ENCODE assay signal across 9 cellular contexts in genomic region chr18:63476666-63477065, GRCh38. TPM values are rescaled to one million over a fixed set of nuclear protein-coding genes. Genes with fewer than 3 reads are reported as not detected.
A peak's percentile ranks its signal among the peaks of the same experiment; 100 is the strongest.
DNase-seq lines count a peak whose midpoint lies in the region; TF ChIP-seq lines count a peak whose summit lies in the region.
"Had no signal": no experiment of that assay in that cellular context is flagged by ENCODE, and none has a peak within 500 bp of the region (broad histone marks: within the 10 kb centered on the region; RNA-seq: fewer than 3 reads in every experiment).

SERPINB5 (plus strand) TSS chr18:63476958; CDS start chr18:63484429, 7,471 bp downstream.

- no peaks in the 10 kb centered on the region for H3K79me2 ChIP-seq in neural progenitor cell (ENCODE audit: low read depth)

- H3K4me3 Mint-ChIP-seq in endothelial cell (ENCODE audit: unreplicated experiment) (no peak within 1 kb of the TSS), neural progenitor cell (no peak within 1 kb of the TSS)

- WGBS in esophagus squamous epithelium, 2 donors: 36 to 44% methylated on average over 11 to 21 of the region's 21 CpGs
- WGBS in urinary bladder: 90% methylated on average over 21 of the region's 21 CpGs

- H3K27me3 ChIP-seq in esophagus squamous epithelium (no peaks in the 10 kb centered on the region), neural progenitor cell (no peaks in the 10 kb centered on the region)

- H3K36me3 ChIP-seq in esophagus squamous epithelium (peaks cover 0 to under 1% (median 0%) of the 10 kb centered on the region in 3 donors), urinary bladder (ENCODE audit: insufficient read depth) (no peaks in the 10 kb centered on the region), neural progenitor cell (no peaks in the 10 kb centered on the region)

- no peak within 1 kb of the TSS for H3K9ac ChIP-seq in neural progenitor cell

- DNase-seq in NCI-H1105 treated with DMSO at 0.1 percent for 48 hours (lab: John Stamatoyannopoulos, UW): peak; percentile 97
- DNase-seq in NCI-H69 (lab: John Stamatoyannopoulos, UW): peak; percentile 95
- no peak for DNase-seq in esophagus squamous epithelium (lab: John Stamatoyannopoulos, UW)
- no peak for DNase-seq in GOT3 (lab: John Stamatoyannopoulos, UW)
- no peak for DNase-seq in endothelial cell (ENCODE audit: low spot score)
- DNase-seq in neural progenitor cell (ENCODE audit: low spot score): no peak
- DNase-seq: activated T-cell treated with anti-CD3 and anti-CD28 coated beads for 4 hours, erythroblast had no signal

- H3K4me3 ChIP-seq in esophagus squamous epithelium (peak within 1 kb of the TSS; percentile 40 to 63 (median 59)), urinary bladder (ENCODE audit: low read depth, low read length) (peak within 1 kb of the TSS; percentile 6), neural progenitor cell (no peak within 1 kb of the TSS)

- no peaks in the 10 kb centered on the region for H4K20me1 ChIP-seq in neural progenitor cell (ENCODE audit: low read depth)

- no peaks in the 10 kb centered on the region for H3K9me3 Mint-ChIP-seq in endothelial cell (ENCODE audit: unreplicated experiment)
- no peaks in the 10 kb centered on the region for H3K9me3 Mint-ChIP-seq in neural progenitor cell

- no peaks in the 10 kb centered on the region for H3K36me3 Mint-ChIP-seq in endothelial cell (ENCODE audit: low read depth, unreplicated experiment)
- no peaks in the 10 kb centered on the region for H3K36me3 Mint-ChIP-seq in neural progenitor cell

- H3K27ac ChIP-seq in esophagus squamous epithelium: peak within 1 kb of the TSS; percentile 82 to 93 (median 89)
- H3K27ac ChIP-seq in urinary bladder (ENCODE audit: low read depth): no peak within 1 kb of the TSS
- no peak within 1 kb of the TSS for H3K27ac ChIP-seq in neural progenitor cell

- peaks cover 5% of the 10 kb centered on the region for H3K4me1 Mint-ChIP-seq in endothelial cell (ENCODE audit: unreplicated experiment)
- H3K4me1 Mint-ChIP-seq in neural progenitor cell: no peaks in the 10 kb centered on the region

- H2AFZ ChIP-seq in neural progenitor cell (replicated peaks): no peak within 1 kb of the TSS

- H3K4me2 ChIP-seq in neural progenitor cell: no peak within 1 kb of the TSS

- H3K27me3 Mint-ChIP-seq in endothelial cell (ENCODE audit: unreplicated experiment) (no peaks in the 10 kb centered on the region), neural progenitor cell (ENCODE audit: insufficient read depth, low read depth) (no peaks in the 10 kb centered on the region)

- H3F3A ChIP-seq in neural progenitor cell (ENCODE audit: low read depth): no peaks in the 10 kb centered on the region

- no peak within 1 kb of the TSS for H3K27ac Mint-ChIP-seq in endothelial cell (ENCODE audit: unreplicated experiment)
- H3K27ac Mint-ChIP-seq in neural progenitor cell: no peak within 1 kb of the TSS

- TF ChIP-seq CTCF in esophagus squamous epithelium (IDR thresholded peaks at IDR 0.05) (no peak), endothelial cell (IDR thresholded peaks at IDR 0.05; ENCODE audit: unreplicated experiment) (no peak), neural progenitor cell (IDR thresholded peaks at IDR 0.05) (no peak)

- TF ChIP-seq POLR2A in esophagus squamous epithelium (IDR thresholded peaks at IDR 0.05): peak in 3 of 4 donors; percentile 65 to 84 (median 66)

- H3K4me1 ChIP-seq in esophagus squamous epithelium: peaks cover 7 to 67% (median 9%) of the 10 kb centered on the region in 3 donors
- no peaks in the 10 kb centered on the region for H3K4me1 ChIP-seq in urinary bladder (ENCODE audit: insufficient read depth)
- no peaks in the 10 kb centered on the region for H3K4me1 ChIP-seq in neural progenitor cell

- H3K9me3 ChIP-seq in esophagus squamous epithelium (no peaks in the 10 kb centered on the region), neural progenitor cell (ENCODE audit: low read depth) (no peaks in the 10 kb centered on the region)

- intact Hi-C loops in esophagus squamous epithelium (cut with DNase I): no loop called here

RNA-seq across cellular contexts. Expression of gene SERPINB5, which starts in this region (rescaled TPM):
- total RNA-seq in esophagus squamous epithelium (100 to 1,000 TPM; 204 to 363 (median 268) TPM), urinary bladder (27.1 TPM), endothelial cell (ENCODE audit: unreplicated experiment) (not detected), neural progenitor cell (ENCODE audit: low replicate concordance) (0.09 TPM in 1 of 2 replicates, not detected in the other)
- 5.6 TPM for polyA plus RNA-seq in urinary bladder

Comparison
In these comparisons a context has a peak if more than half of its experiments do, and no peak if none do; other contexts are left out.
1. RNA of gene SERPINB5 (total RNA-seq): 204 to 363 TPM in esophagus squamous epithelium and 27.1 TPM in urinary bladder (single experiment); not detected in endothelial cell (single experiment) and 0.09 TPM in neural progenitor cell; every median in the first group is over 10 times any median in the second.
2. DNase-seq: peak in NCI-H1105 treated with DMSO at 0.1 percent for 48 hours (single experiment) and NCI-H69 (single experiment); none in esophagus squamous epithelium (single experiment), GOT3 (single experiment), endothelial cell (single experiment) and neural progenitor cell (single experiment).
3. H3K27ac ChIP-seq: peak in esophagus squamous epithelium (4 of 4); none in urinary bladder (single experiment) and neural progenitor cell (single experiment).